In the genomic region with DNA sequence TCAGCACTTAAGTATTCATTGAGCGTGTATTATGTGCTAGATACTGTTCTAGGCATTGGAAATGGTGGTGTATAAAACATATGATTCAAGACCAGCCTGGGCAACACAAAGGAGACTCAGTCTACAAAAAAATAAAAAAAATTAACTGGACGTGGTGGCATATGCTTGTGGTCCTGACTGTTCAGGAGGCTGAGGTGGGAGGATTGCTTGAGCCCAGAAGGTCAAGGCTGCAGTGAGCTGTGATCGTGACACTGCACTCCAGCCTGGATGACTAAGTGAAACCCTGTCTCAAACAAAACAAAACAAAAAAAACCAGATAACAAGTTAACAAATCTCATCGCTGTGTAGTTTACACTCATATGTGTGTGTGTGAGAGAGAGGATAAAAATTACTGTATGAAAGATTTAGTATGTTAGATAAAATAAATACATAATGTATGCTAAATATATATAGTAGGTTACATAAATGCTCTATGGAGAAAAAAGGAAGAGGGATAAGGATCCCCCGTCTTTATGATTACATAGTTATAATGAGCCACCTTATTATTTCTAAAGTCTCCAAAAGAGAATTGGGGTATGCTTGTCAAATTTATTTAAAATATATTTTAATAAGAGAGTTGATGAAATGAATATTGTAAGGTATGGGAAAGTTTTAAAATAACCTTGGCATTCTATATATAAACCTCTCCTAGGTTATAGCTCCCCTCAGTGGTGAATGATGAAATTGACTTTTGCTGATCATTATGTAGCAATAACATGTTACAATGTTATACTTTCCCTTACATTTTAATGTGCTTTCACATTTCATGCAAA, we compare ENCODE assay signal across 9 cellular contexts.
DNase-seq lines count a peak whose midpoint lies in the region; ATAC-seq and TF ChIP-seq lines count a peak whose summit lies in the region.
"Had no signal": no experiment of that assay in that cellular context is flagged by ENCODE, and none has a peak within 500 bp of the region (broad histone marks: within the 10 kb centered on the region; RNA-seq: fewer than 3 reads in every experiment).

No MANE protein-coding gene starts in this region.

- peak; percentile 12 for DNase-seq in DMS79 (lab: John Stamatoyannopoulos, UW)
- DNase-seq in HFFc6: peak; percentile 49
- DNase-seq in NCI-H82 treated with DMSO at 0.1 percent for 48 hours (lab: John Stamatoyannopoulos, UW; ENCODE audit: unreplicated experiment): peak; percentile 16
- DNase-seq in cerebellum (ENCODE audit: low spot score): peak; percentile 45
- peak in 1 of 3 donors; percentile 27 for DNase-seq in right lobe of liver
- DNase-seq in activated CD4-positive, alpha-beta T cell treated with anti-CD3 and anti-CD28 coated beads for 4 hours: no peak
- DNase-seq in activated CD8-positive, alpha-beta memory T cell treated with anti-CD3 and anti-CD28 coated beads, Interleukin-2, amount 10 ng/mL, durations not matched to agents 7 days and 5 days: no peak

- H3K9me3 ChIP-seq in right lobe of liver: no peaks in the 10 kb centered on the region

- peaks cover 15% of the 10 kb centered on the region for H3K36me3 Mint-ChIP-seq in HFFc6 (ENCODE audit: low read depth)
- no peaks in the 10 kb centered on the region for H3K36me3 Mint-ChIP-seq in activated CD8-positive, alpha-beta memory T cell treated with anti-CD3 and anti-CD28 coated beads, Interleukin-2, amount 10 ng/mL, durations not matched to agents 7 days and 5 days

- H3K4me1 ChIP-seq in right lobe of liver: peaks cover 0 to 9% (median 0%) of the 10 kb centered on the region in 4 donors

- H3K27ac Mint-ChIP-seq in HFFc6: peak overlapping the region; percentile 79
- no peak overlapping the region for H3K27ac Mint-ChIP-seq in activated CD8-positive, alpha-beta memory T cell treated with anti-CD3 and anti-CD28 coated beads, Interleukin-2, amount 10 ng/mL, durations not matched to agents 7 days and 5 days
- H3K27ac Mint-ChIP-seq: T-helper 1 cell treated with Interleukin-12 subunit alpha and Interleukin-12 subunit beta and Interleukin-4 antibody, amounts not matched to agents 30 μg/mL and 1 μg/mL, for 36 hours had no signal

- peak; percentile 95 for TF ChIP-seq CTCF in HFFc6 (IDR thresholded peaks at IDR 0.05)
- TF ChIP-seq CTCF in right lobe of liver (IDR thresholded peaks at IDR 0.05): peak; percentile 74 to 84 (median 79)

- no peaks in the 10 kb centered on the region; the same call in 1 of the 2 replicates for H3K9me3 Mint-ChIP-seq in HFFc6
- H3K9me3 Mint-ChIP-seq in activated CD8-positive, alpha-beta memory T cell treated with anti-CD3 and anti-CD28 coated beads, Interleukin-2, amount 10 ng/mL, durations not matched to agents 7 days and 5 days (ENCODE audit: low read depth): no peaks in the 10 kb centered on the region
- H3K9me3 Mint-ChIP-seq: T-helper 1 cell treated with Interleukin-12 subunit alpha and Interleukin-12 subunit beta and Interleukin-4 antibody, amounts not matched to agents 30 μg/mL and 1 μg/mL, for 36 hours had no signal

- H3K36me3 ChIP-seq in right lobe of liver: no peaks in the 10 kb centered on the region

- intact Hi-C loops in right lobe of liver (cut with DNase I): loop anchor here (10.0 kb wide), 3 partner anchors 200 to 320 kb away; no protein-coding TSS in a partner anchor

- peaks cover 1% of the 10 kb centered on the region; the same call in 1 of the 2 replicates for H3K27me3 Mint-ChIP-seq in HFFc6 (ENCODE audit: insufficient read depth)
- H3K27me3 Mint-ChIP-seq in activated CD8-positive, alpha-beta memory T cell treated with anti-CD3 and anti-CD28 coated beads, Interleukin-2, amount 10 ng/mL, durations not matched to agents 7 days and 5 days: no peaks in the 10 kb centered on the region

- no peak for TF ChIP-seq POLR2A in right lobe of liver (IDR thresholded peaks at IDR 0.05)

- H3K4me1 Mint-ChIP-seq in HFFc6 (ENCODE audit: low read depth): peaks cover 28% of the 10 kb centered on the region
- no peaks in the 10 kb centered on the region for H3K4me1 Mint-ChIP-seq in activated CD8-positive, alpha-beta memory T cell treated with anti-CD3 and anti-CD28 coated beads, Interleukin-2, amount 10 ng/mL, durations not matched to agents 7 days and 5 days

- WGBS in right lobe of liver (ENCODE audit: insufficient coverage, low coverage, low lambda C conversion rate, missing lambda C conversion rate): 50% methylated on average over 5 of the region's 5 CpGs

- H3K4me3 Mint-ChIP-seq in HFFc6: peak overlapping the region; percentile 3; the same call in 1 of the 2 replicates
- no peak overlapping the region for H3K4me3 Mint-ChIP-seq in activated CD8-positive, alpha-beta memory T cell treated with anti-CD3 and anti-CD28 coated beads, Interleukin-2, amount 10 ng/mL, durations not matched to agents 7 days and 5 days
- H3K4me3 Mint-ChIP-seq: T-helper 1 cell treated with Interleukin-12 subunit alpha and Interleukin-12 subunit beta and Interleukin-4 antibody, amounts not matched to agents 30 μg/mL and 1 μg/mL, for 36 hours had no signal

- H3K4me3 ChIP-seq in right lobe of liver: no peak overlapping the region

- H3K27ac ChIP-seq in right lobe of liver: peak overlapping the region in 2 of 3 donors; percentile 25 to 54

- ATAC-seq in right lobe of liver (peak; percentile 82 to 93 (median 88)), GM18873 (IDR thresholded peaks at IDR 0.05; ENCODE audit: low FRiP score, unreplicated experiment) (no peak)
- no peak for ATAC-seq in activated CD8-positive, alpha-beta memory T cell treated with anti-CD3 and anti-CD28 coated beads, Interleukin-2, amount 10 ng/mL, durations not matched to agents 7 days and 5 days

- no peaks in the 10 kb centered on the region for H3K27me3 ChIP-seq in right lobe of liver

- CTCF ChIA-PET in activated CD8-positive, alpha-beta memory T cell treated with anti-CD3 and anti-CD28 coated beads, Interleukin-2, amount 10 ng/mL, durations not matched to agents 7 days and 5 days (lab: Charles Lee): interaction anchor here (0.8 to 4.8 kb wide), 10 partner anchors 8 to 574 kb away, joined by 3 to 62 read pairs (median 4); no protein-coding TSS in a partner anchor

Comparison
In these comparisons a context has a peak if more than half of its experiments do, and no peak if none do; other contexts are left out.
1. DNase-seq: peak in DMS79 (single experiment), HFFc6 (single experiment), NCI-H82 treated with DMSO at 0.1 percent for 48 hours (single experiment) and cerebellum (single experiment); none in activated CD4-positive, alpha-beta T cell treated with anti-CD3 and anti-CD28 coated beads for 4 hours (0 of 2) and activated CD8-positive, alpha-beta memory T cell treated with anti-CD3 and anti-CD28 coated beads, Interleukin-2, amount 10 ng/mL, durations not matched to agents 7 days and 5 days (single experiment).
2. ATAC-seq: peak in right lobe of liver (4 of 4); none in GM18873 (single experiment) and activated CD8-positive, alpha-beta memory T cell treated with anti-CD3 and anti-CD28 coated beads, Interleukin-2, amount 10 ng/mL, durations not matched to agents 7 days and 5 days (single experiment).